Comparison of ENCODE assay signal across 12 cellular contexts in genomic region chr1:234616644-234617043, GRCh38. TPM values are rescaled to one million over a fixed set of nuclear protein-coding genes. Genes with fewer than 3 reads are reported as not detected.
DNase-seq lines count a peak whose midpoint lies in the region; ATAC-seq and TF ChIP-seq lines count a peak whose summit lies in the region.
"Had no signal": no experiment of that assay in that cellular context is flagged by ENCODE, and none has a peak within 500 bp of the region (broad histone marks: within the 10 kb centered on the region; RNA-seq: fewer than 3 reads in every experiment).

No MANE protein-coding gene starts in this region.

- DNase-seq in GM23248 (peak; percentile 69), astrocyte of the hippocampus (ENCODE audit: low read depth, low spot score) (peak; percentile 75), iris pigment epithelial cell (ENCODE audit: low read depth) (peak; percentile 62), sigmoid colon (no peak), mesenteric fat pad (ENCODE audit: low spot score) (no peak)
- no peak for DNase-seq in activated CD4-positive, CD25-positive, alpha-beta regulatory T cell (lab: John Stamatoyannopoulos, UW)
- DNase-seq: activated naive CD8-positive, alpha-beta T cell treated with anti-CD3 and anti-CD28 coated beads, Interleukin-2, amount 50 U/mL, for 24 hours; right cardiac atrium had no signal

- H3K4me1 ChIP-seq in GM23248 (ENCODE audit: insufficient read depth) (peaks cover 92% of the 10 kb centered on the region), sigmoid colon (peaks cover 0 to 58% (median 36%) of the 10 kb centered on the region in 4 donors)

- no peak for TF ChIP-seq POLR2A in sigmoid colon (IDR thresholded peaks at IDR 0.05)

- no peaks in the 10 kb centered on the region for H4K20me1 ChIP-seq in GM23248 (ENCODE audit: insufficient read depth)

- in situ Hi-C loops in GM23248 (cut with MboI): loop anchor here (10.0 kb wide), 1 partner anchor 368 kb away; no protein-coding TSS in a partner anchor

- intact Hi-C loops in sigmoid colon (cut with DNase I): loop anchor here (10.0 kb wide), 1 partner anchor 208 kb away; no protein-coding TSS in a partner anchor

- H3F3A ChIP-seq in GM23248 (ENCODE audit: insufficient read depth): peaks cover 84% of the 10 kb centered on the region

- no peaks in the 10 kb centered on the region for H3K9me2 ChIP-seq in GM23248 (ENCODE audit: insufficient read depth)

- H3K27ac ChIP-seq in GM23248: peak overlapping the region; percentile 96
- H3K27ac ChIP-seq in sigmoid colon: peak overlapping the region in 3 of 4 donors; percentile 30 to 61 (median 58)
- H3K27ac ChIP-seq: SK-N-MC had no signal

- H3K9ac ChIP-seq in GM23248: peak overlapping the region; percentile 76

- whole genome bisulfite sequencing in GM23248 (ENCODE audit: low coverage in 1 of 2, low lambda C conversion rate in 2 of 2, missing lambda C conversion rate in 2 of 2), 2 experiments: 2 to 8% methylated on average over 2 of the region's 2 CpGs
- WGBS in sigmoid colon, 2 donors: 5 to 11% methylated on average over 2 of the region's 2 CpGs

- TF ChIP-seq CTCF in sigmoid colon (IDR thresholded peaks at IDR 0.05): no peak

- H3K27me3 ChIP-seq in GM23248 (replicated peaks; ENCODE audit: insufficient read depth): no peaks in the 10 kb centered on the region
- H3K27me3 ChIP-seq in sigmoid colon: no peaks in the 10 kb centered on the region

- H3K79me2 ChIP-seq in GM23248 (ENCODE audit: insufficient read depth): no peaks in the 10 kb centered on the region

- H3K9me3 ChIP-seq in GM23248 (ENCODE audit: low read depth) (no peaks in the 10 kb centered on the region), sigmoid colon (no peaks in the 10 kb centered on the region)

- no peak for TF ChIP-seq EP300 in sigmoid colon (IDR thresholded peaks at IDR 0.05)

- ATAC-seq in GM18502 (IDR thresholded peaks at IDR 0.05; ENCODE audit: poor library complexity, unreplicated experiment) (no peak), GM19463 (IDR thresholded peaks at IDR 0.05; ENCODE audit: unreplicated experiment) (no peak)
- ATAC-seq: activated naive CD8-positive, alpha-beta T cell treated with anti-CD3 and anti-CD28 coated beads, Interleukin-2, amount 50 U/mL, for 24 hours; esophagus mucosa; right cardiac atrium had no signal

- H2AFZ ChIP-seq in GM23248: peak overlapping the region; percentile 28; the same call in 1 of the 2 replicates

- H3K4me2 ChIP-seq in GM23248 (ENCODE audit: unreplicated experiment): peak overlapping the region; percentile 50

- H3K36me3 ChIP-seq in GM23248 (ENCODE audit: low read depth) (no peaks in the 10 kb centered on the region), sigmoid colon (no peaks in the 10 kb centered on the region)

- H3K4me3 ChIP-seq in GM23248 (0 out of 2 replicates have a peak overlapping the region, but pooled peaks have one; percentile 9), sigmoid colon (no peak overlapping the region)
- H3K4me3 ChIP-seq: SK-N-MC had no signal

RNA-seq across cellular contexts. Expression of gene IRF2BP2, which starts 6.7 kb away (rescaled TPM):
- 60.7 and 69.3 TPM in 2 replicates for total RNA-seq in GM23248 (2014; rRNA removed; shearing (Covaris generic))
- polyA plus RNA-seq in GM23248 (2016; fragmentation: Nextera tagmentation; extraction: Ambion mirVana) (12.9 and 13.0 TPM in 2 replicates), sigmoid colon (10 to 100 TPM; 39.1 to 86.9 (median 66.1) TPM)
- total RNA-seq in sigmoid colon (10 to 100 TPM; 43.8 to 80.9 (median 55.5) TPM), mesenteric fat pad (108 TPM)

Comparison
In these comparisons a context has a peak if more than half of its experiments do, and no peak if none do; other contexts are left out.
1. DNase-seq: peak in GM23248 (single experiment), astrocyte of the hippocampus (single experiment) and iris pigment epithelial cell (single experiment); none in sigmoid colon (single experiment), mesenteric fat pad (single experiment) and activated CD4-positive, CD25-positive, alpha-beta regulatory T cell (0 of 4).